Comparison of ENCODE assay signal across 1 cellular context in the genomic region with DNA sequence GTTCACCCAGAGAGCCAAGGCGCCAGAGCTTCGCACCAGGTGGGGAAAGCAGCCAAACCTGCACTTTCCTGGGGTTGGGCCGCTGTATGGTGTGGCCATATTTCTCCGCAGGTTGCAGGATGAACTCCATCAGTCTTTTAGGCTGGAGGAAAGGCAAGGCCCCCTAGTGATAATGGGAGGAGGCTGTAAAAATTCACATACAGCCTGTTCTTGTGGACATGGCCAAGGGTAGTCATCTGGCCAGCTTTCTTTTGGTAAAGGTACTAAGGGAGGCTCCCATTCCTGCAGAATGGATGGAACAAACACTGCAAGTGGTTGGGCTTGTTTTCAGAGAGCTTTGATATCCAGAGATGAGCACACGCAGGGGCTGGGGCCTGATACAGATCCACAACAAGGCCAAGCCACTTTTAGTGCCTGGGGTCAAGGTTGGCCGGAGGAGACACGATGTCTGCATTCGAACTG.
TF ChIP-seq lines count a peak whose summit lies in the region.

No MANE protein-coding gene starts in this region.

TF ChIP-seq in liver, 16 proteins besides CTCF, POLR2A, EP300 and RAD21 (continued from another document):
- TF ChIP-seq, protein P1, sequence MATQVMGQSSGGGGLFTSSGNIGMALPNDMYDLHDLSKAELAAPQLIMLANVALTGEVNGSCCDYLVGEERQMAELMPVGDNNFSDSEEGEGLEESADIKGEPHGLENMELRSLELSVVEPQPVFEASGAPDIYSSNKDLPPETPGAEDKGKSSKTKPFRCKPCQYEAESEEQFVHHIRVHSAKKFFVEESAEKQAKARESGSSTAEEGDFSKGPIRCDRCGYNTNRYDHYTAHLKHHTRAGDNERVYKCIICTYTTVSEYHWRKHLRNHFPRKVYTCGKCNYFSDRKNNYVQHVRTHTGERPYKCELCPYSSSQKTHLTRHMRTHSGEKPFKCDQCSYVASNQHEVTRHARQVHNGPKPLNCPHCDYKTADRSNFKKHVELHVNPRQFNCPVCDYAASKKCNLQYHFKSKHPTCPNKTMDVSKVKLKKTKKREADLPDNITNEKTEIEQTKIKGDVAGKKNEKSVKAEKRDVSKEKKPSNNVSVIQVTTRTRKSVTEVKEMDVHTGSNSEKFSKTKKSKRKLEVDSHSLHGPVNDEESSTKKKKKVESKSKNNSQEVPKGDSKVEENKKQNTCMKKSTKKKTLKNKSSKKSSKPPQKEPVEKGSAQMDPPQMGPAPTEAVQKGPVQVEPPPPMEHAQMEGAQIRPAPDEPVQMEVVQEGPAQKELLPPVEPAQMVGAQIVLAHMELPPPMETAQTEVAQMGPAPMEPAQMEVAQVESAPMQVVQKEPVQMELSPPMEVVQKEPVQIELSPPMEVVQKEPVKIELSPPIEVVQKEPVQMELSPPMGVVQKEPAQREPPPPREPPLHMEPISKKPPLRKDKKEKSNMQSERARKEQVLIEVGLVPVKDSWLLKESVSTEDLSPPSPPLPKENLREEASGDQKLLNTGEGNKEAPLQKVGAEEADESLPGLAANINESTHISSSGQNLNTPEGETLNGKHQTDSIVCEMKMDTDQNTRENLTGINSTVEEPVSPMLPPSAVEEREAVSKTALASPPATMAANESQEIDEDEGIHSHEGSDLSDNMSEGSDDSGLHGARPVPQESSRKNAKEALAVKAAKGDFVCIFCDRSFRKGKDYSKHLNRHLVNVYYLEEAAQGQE (IDR thresholded peaks at IDR 0.05), result no peak
- no peak for TF ChIP-seq RXRA (IDR thresholded peaks at IDR 0.05)
- TF ChIP-seq, protein P2, sequence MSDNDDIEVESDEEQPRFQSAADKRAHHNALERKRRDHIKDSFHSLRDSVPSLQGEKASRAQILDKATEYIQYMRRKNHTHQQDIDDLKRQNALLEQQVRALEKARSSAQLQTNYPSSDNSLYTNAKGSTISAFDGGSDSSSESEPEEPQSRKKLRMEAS (IDR thresholded peaks at IDR 0.05), result no peak
- no peak for TF ChIP-seq NR2F2 (IDR thresholded peaks at IDR 0.05)
- no peak for TF ChIP-seq YY1 (IDR thresholded peaks at IDR 0.05)
